Comparison of ENCODE assay signal across 8 cellular contexts in genomic region chr4:7831330-7831729, GRCh38.
DNase-seq lines count a peak whose midpoint lies in the region; TF ChIP-seq lines count a peak whose summit lies in the region.

No MANE protein-coding gene starts in this region.

- H3K36me3 Mint-ChIP-seq in Caco-2 (ENCODE audit: insufficient read depth, unreplicated experiment) = peaks cover 52% of the 10 kb centered on the region

- no peak overlapping the region for H3K4me3 Mint-ChIP-seq in Caco-2 (ENCODE audit: unreplicated experiment)

- H3K4me1 ChIP-seq in testis (peaks cover 5% of the 10 kb centered on the region), Caco-2 (no peaks in the 10 kb centered on the region)

- no peak overlapping the region for H3K4me3 ChIP-seq in GM06990 (replicated peaks; ENCODE audit: low read depth, low read length)
- no peak overlapping the region for H3K4me3 ChIP-seq in choroid plexus epithelial cell (ENCODE audit: low read depth, low read length)
- no peak overlapping the region for H3K4me3 ChIP-seq in skeletal muscle cell (ENCODE audit: low read depth, low read length)
- no peak overlapping the region for H3K4me3 ChIP-seq in testis
- H3K4me3 ChIP-seq in Caco-2 (ENCODE audit: low read depth, low read length) = no peak overlapping the region

- 76% methylated on average over 7 of the region's 7 CpGs for WGBS in testis, 2 donors

- no peak overlapping the region for H3K27ac Mint-ChIP-seq in Caco-2 (ENCODE audit: unreplicated experiment)

- CTCF ChIA-PET in Caco-2 (lab: Charles Lee) = interaction anchor here (0.8 kb wide), 1 partner anchor 29 kb away, joined by 3 read pairs; no protein-coding TSS in a partner anchor

- H3K27me3 ChIP-seq in GM06990 (replicated peaks; ENCODE audit: control insufficient read depth, insufficient read depth, low read length) (no peaks in the 10 kb centered on the region), testis (no peaks in the 10 kb centered on the region), Caco-2 (replicated peaks; ENCODE audit: control insufficient read depth, insufficient read depth, low read length) (no peaks in the 10 kb centered on the region)

- POLR2A ChIA-PET in Caco-2 (lab: Charles Lee) = no interaction called here

- no peaks in the 10 kb centered on the region for H3K9me3 ChIP-seq in testis
- no peaks in the 10 kb centered on the region for H3K9me3 ChIP-seq in Caco-2

- no peaks in the 10 kb centered on the region for H3K27me3 Mint-ChIP-seq in Caco-2 (ENCODE audit: insufficient read depth, unreplicated experiment)

- TF ChIP-seq POLR2A in testis (IDR thresholded peaks at IDR 0.05) = no peak

- H3K9me3 Mint-ChIP-seq in Caco-2 (ENCODE audit: unreplicated experiment) = no peaks in the 10 kb centered on the region

- H3K4me1 Mint-ChIP-seq in Caco-2 (ENCODE audit: low read depth, unreplicated experiment) = no peaks in the 10 kb centered on the region

- H3K36me3 ChIP-seq in GM06990 (ENCODE audit: control insufficient read depth, insufficient read depth, low read length) (no peaks in the 10 kb centered on the region), testis (ENCODE audit: low read depth, missing control alignments) (no peaks in the 10 kb centered on the region), Caco-2 (ENCODE audit: control insufficient read depth, insufficient read depth, low read length) (no peaks in the 10 kb centered on the region)

- intact Hi-C loops in testis (cut with DNase I; ENCODE audit: low total_unique reads) = no loop called here
- intact Hi-C loops in Caco-2 (cut with micrococcal nuclease; ENCODE audit: unreplicated experiment) = no loop called here

- no peak overlapping the region for H3K27ac ChIP-seq in testis

- no TSS peak for BruUV-seq in Caco-2 (replicated peaks; lab: Mats Ljungman, UMichigan)

- DNase-seq in GM06990 (ENCODE audit: extremely low read depth, insufficient read length) (peak; percentile 30), NCI-H524 treated with DMSO at 0.1 percent for 48 hours (lab: John Stamatoyannopoulos, UW) (peak; percentile 80), choroid plexus epithelial cell (ENCODE audit: low read depth) (peak; percentile 94), skeletal muscle cell (ENCODE audit: low read depth) (peak; percentile 81), testis (no peak), Caco-2 (no peak), NCI-H128 (lab: John Stamatoyannopoulos, UW; ENCODE audit: unreplicated experiment) (no peak)
- no peak for DNase-seq in activated CD8-positive, alpha-beta memory T cell treated with anti-CD3 and anti-CD28 coated beads, Interleukin-2, amount 50 U/mL, for 4 hours

- TF ChIP-seq CTCF in GM06990 (IDR thresholded peaks at IDR 0.05; ENCODE audit: insufficient read depth, low read length, poor library complexity, severe bottlenecking) (no peak), choroid plexus epithelial cell (conservative IDR thresholded peaks at IDR 0.05; ENCODE audit: low read depth, low read length) (no peak), testis (IDR thresholded peaks at IDR 0.05) (no peak), Caco-2 (IDR thresholded peaks at IDR 0.05; ENCODE audit: insufficient read depth in 1 of 2, low read depth in 1 of 2, low read length in 1 of 2, severe bottlenecking in 1 of 2, unreplicated experiment in 1 of 2) (no peak)

Comparison
In these comparisons a context has a peak if more than half of its experiments do, and no peak if none do; other contexts are left out.
1. DNase-seq: peak in GM06990 (single experiment), NCI-H524 treated with DMSO at 0.1 percent for 48 hours (single experiment), choroid plexus epithelial cell (single experiment) and skeletal muscle cell (single experiment); none in testis (single experiment), Caco-2 (0 of 2), activated CD8-positive, alpha-beta memory T cell treated with anti-CD3 and anti-CD28 coated beads, Interleukin-2, amount 50 U/mL, for 4 hours (single experiment) and NCI-H128 (single experiment).